1 cellular context compared by ENCODE assay signal in the genomic region with DNA sequence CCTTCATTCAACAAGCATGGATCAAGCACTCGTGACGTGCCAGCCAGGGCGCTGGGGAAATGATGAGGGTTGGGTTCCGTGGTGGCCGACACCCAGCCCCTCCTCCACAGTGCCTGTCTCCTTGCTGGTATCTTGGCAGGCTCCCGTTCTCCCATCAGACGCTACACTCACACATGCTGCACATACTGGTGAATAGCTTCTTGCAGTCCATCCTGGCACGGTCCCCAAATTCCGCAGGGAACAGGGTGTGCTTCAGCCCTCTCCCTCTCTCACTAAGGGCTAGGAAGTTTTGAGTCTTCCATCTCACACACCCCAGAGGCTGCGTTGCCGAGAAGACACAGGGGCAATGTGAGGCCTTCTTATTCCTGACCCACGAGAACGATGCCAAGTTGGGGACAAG.
TF ChIP-seq lines count a peak whose summit lies in the region.

No MANE protein-coding gene starts in this region.

TF ChIP-seq in H1, 55 proteins besides CTCF, POLR2A, EP300 and RAD21:
- TF ChIP-seq SUZ12 (IDR thresholded peaks at IDR 0.05; ENCODE audit: low read length) (no peak), RXRA (IDR thresholded peaks at IDR 0.05; ENCODE audit: insufficient read depth, low read depth, low read length) (no peak), HDAC2 (IDR thresholded peaks at IDR 0.05; ENCODE audit: borderline replicate concordance in 1 of 2, low read depth in 2 of 2, low read length in 2 of 2) (no peak), KDM4A (IDR thresholded peaks at IDR 0.05; ENCODE audit: low read depth, low read length, severe bottlenecking) (no peak), CREB1 (IDR thresholded peaks at IDR 0.05) (no peak), CBX8 (IDR thresholded peaks at IDR 0.05; ENCODE audit: borderline replicate concordance, low read depth, low read length) (no peak), SIX5 (IDR thresholded peaks at IDR 0.05; ENCODE audit: low read depth, low read length) (no peak)
